ENCODE assay signal across 1 cellular context in genomic region chr3:82259994-82260393, GRCh38.
A peak's percentile ranks its signal among the peaks of the same experiment; 100 is the strongest.
TF ChIP-seq lines count a peak whose summit lies in the region.

No MANE protein-coding gene starts in this region.

TF ChIP-seq in HepG2, 621 proteins besides CTCF, POLR2A, EP300 and RAD21 (continued from another document):
- TF ChIP-seq CEBPB (IDR thresholded peaks at IDR 0.05; ENCODE audit: borderline replicate concordance, low read depth, low read length) (peak; percentile 87), ZNF644 (CRISPR knock-in tag; IDR thresholded peaks at IDR 0.05; ENCODE audit: low read depth) (0 out of 2 replicates have a peak, but pooled peaks have one; percentile 28)
